In genomic region chr14:22484638-22485037, GRCh38 we compare ENCODE assay signal across 13 cellular contexts.
DNase-seq lines count a peak whose midpoint lies in the region; ATAC-seq lines count a peak whose summit lies in the region.
"Had no signal": no experiment of that assay in that cellular context is flagged by ENCODE, and none has a peak within 500 bp of the region (broad histone marks: within the 10 kb centered on the region; RNA-seq: fewer than 3 reads in every experiment).

No MANE protein-coding gene starts in this region.

- H3K36me3 ChIP-seq in thymus (ENCODE audit: control insufficient read depth, insufficient read depth) (peaks cover 8% of the 10 kb centered on the region), MG63 (no peaks in the 10 kb centered on the region)
- H3K36me3 ChIP-seq: esophagus squamous epithelium had no signal

- peaks cover 43% of the 10 kb centered on the region for H3K4me1 ChIP-seq in thymus (ENCODE audit: control insufficient read depth, insufficient read depth, low read length)

- no peak for ATAC-seq in activated T-helper 17 cell treated with anti-CD3 and anti-CD28 coated beads, Interleukin-2, amount 50 U/mL, for 72 hours (replicated peaks)
- peak; percentile 56 to 57 for ATAC-seq in left cardiac atrium
- ATAC-seq in HG03097 (IDR thresholded peaks at IDR 0.05; ENCODE audit: low FRiP score, unreplicated experiment): no peak

- H3K4me1 Mint-ChIP-seq in activated naive CD4-positive, alpha-beta T cell treated with anti-CD3 and anti-CD28 coated beads, Interleukin-2, amount 50 U/mL, for 24 hours: peaks cover 10% of the 10 kb centered on the region
- no peaks in the 10 kb centered on the region for H3K4me1 Mint-ChIP-seq in activated T-helper 17 cell treated with anti-CD3 and anti-CD28 coated beads, Interleukin-2, amount 50 U/mL, for 72 hours

- 94% methylated on average over 4 of the region's 4 CpGs for WGBS in thymus

- peaks cover 13% of the 10 kb centered on the region for H3K36me3 Mint-ChIP-seq in activated naive CD4-positive, alpha-beta T cell treated with anti-CD3 and anti-CD28 coated beads, Interleukin-2, amount 50 U/mL, for 24 hours
- H3K36me3 Mint-ChIP-seq in activated T-helper 17 cell treated with anti-CD3 and anti-CD28 coated beads, Interleukin-2, amount 50 U/mL, for 72 hours (ENCODE audit: low read depth): peaks cover 88% of the 10 kb centered on the region
- H3K36me3 Mint-ChIP-seq: naive B cell had no signal

- H3K9me3 ChIP-seq in thymus (ENCODE audit: control insufficient read depth): no peaks in the 10 kb centered on the region
- H3K9me3 ChIP-seq in MG63: no peaks in the 10 kb centered on the region
- H3K9me3 ChIP-seq: esophagus squamous epithelium, SK-N-SH had no signal

- no peak for DNase-seq in activated naive CD4-positive, alpha-beta T cell treated with Interleukin-2 at 50 U/mL for 16 hours
- DNase-seq in left cardiac atrium: no peak
- no peak for DNase-seq in A172 (ENCODE audit: low spot score)
- no peak for DNase-seq in MG63
- DNase-seq: activated CD8-positive, alpha-beta memory T cell treated with anti-CD3 and anti-CD28 coated beads for 24 hours; esophagus squamous epithelium; naive B cell; NCI-H1048; SK-N-SH had no signal

- no peaks in the 10 kb centered on the region for H3K27me3 Mint-ChIP-seq in activated naive CD4-positive, alpha-beta T cell treated with anti-CD3 and anti-CD28 coated beads, Interleukin-2, amount 50 U/mL, for 24 hours
- H3K27me3 Mint-ChIP-seq in activated T-helper 17 cell treated with anti-CD3 and anti-CD28 coated beads, Interleukin-2, amount 50 U/mL, for 72 hours: no peaks in the 10 kb centered on the region
- H3K27me3 Mint-ChIP-seq: naive B cell had no signal

- H3K9me3 Mint-ChIP-seq in activated naive CD4-positive, alpha-beta T cell treated with anti-CD3 and anti-CD28 coated beads, Interleukin-2, amount 50 U/mL, for 24 hours: no peaks in the 10 kb centered on the region
- no peaks in the 10 kb centered on the region for H3K9me3 Mint-ChIP-seq in activated T-helper 17 cell treated with anti-CD3 and anti-CD28 coated beads, Interleukin-2, amount 50 U/mL, for 72 hours
- H3K9me3 Mint-ChIP-seq: naive B cell had no signal

- H3K4me3 Mint-ChIP-seq in activated naive CD4-positive, alpha-beta T cell treated with anti-CD3 and anti-CD28 coated beads, Interleukin-2, amount 50 U/mL, for 24 hours: peak overlapping the region; percentile 87
- H3K4me3 Mint-ChIP-seq in activated T-helper 17 cell treated with anti-CD3 and anti-CD28 coated beads, Interleukin-2, amount 50 U/mL, for 72 hours: peak overlapping the region; percentile 85

- peak overlapping the region; percentile 30 for H3K27ac Mint-ChIP-seq in activated naive CD4-positive, alpha-beta T cell treated with anti-CD3 and anti-CD28 coated beads, Interleukin-2, amount 50 U/mL, for 24 hours
- H3K27ac Mint-ChIP-seq in activated T-helper 17 cell treated with anti-CD3 and anti-CD28 coated beads, Interleukin-2, amount 50 U/mL, for 72 hours: no peak overlapping the region

- H3K27me3 ChIP-seq in thymus (ENCODE audit: control insufficient read depth, insufficient read depth) (no peaks in the 10 kb centered on the region), MG63 (peaks cover 8% of the 10 kb centered on the region; the same call in 1 of the 2 replicates)

- intact Hi-C loops in left cardiac atrium (cut with DNase I): no loop called here

- peak overlapping the region; percentile 43 for H3K4me3 ChIP-seq in thymus (ENCODE audit: low read length)
- H3K4me3 ChIP-seq in MG63: no peak overlapping the region
- H3K4me3 ChIP-seq: esophagus squamous epithelium had no signal

- peak overlapping the region; percentile 58 for H3K27ac ChIP-seq in thymus (ENCODE audit: low read depth)
- H3K27ac ChIP-seq: esophagus squamous epithelium had no signal

Comparison
In these comparisons a context has a peak if more than half of its experiments do, and no peak if none do; other contexts are left out.
1. ATAC-seq: peak in left cardiac atrium (2 of 2); none in activated T-helper 17 cell treated with anti-CD3 and anti-CD28 coated beads, Interleukin-2, amount 50 U/mL, for 72 hours (single experiment) and HG03097 (single experiment).